25 cellular contexts compared by ENCODE assay signal in the genomic region with DNA sequence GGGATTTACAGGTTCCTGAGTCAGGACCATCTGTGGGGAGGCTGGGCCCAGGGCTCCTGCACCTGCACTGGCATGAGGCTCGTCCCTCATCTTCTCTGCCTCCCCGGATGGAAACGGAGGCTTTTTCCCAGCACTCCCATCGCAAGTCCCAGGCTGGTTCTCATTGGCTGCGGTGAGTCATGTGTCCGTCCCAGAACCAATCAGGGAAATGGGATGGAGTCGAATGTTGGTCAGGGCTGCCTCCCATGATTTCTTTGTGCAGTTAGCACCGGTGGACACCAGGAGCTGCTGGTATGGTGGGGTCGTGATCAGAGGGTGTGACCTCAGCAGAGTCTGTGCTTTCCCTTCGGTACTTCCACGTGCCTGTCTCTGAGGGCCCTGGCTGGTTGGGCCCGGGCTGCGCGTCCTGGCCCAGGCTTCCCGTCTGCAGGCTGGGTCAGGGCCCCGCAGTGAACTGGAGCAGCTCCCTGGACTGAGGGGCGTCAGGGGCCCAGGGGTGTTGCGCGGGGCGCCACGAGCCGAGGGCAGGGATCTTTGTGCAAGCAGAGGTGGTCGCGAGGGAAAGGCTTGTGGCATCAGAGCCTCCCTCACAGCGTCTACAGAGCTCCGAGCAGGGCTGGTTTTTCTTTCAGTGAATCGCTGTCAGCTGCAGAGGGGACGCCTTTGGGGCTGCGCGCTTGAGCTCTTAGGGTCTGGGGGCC.
DNase-seq lines count a peak whose midpoint lies in the region; TF ChIP-seq lines count a peak whose summit lies in the region.
"Had no signal": no experiment of that assay in that cellular context is flagged by ENCODE, and none has a peak within 500 bp of the region (broad histone marks: within the 10 kb centered on the region; RNA-seq: fewer than 3 reads in every experiment).

No MANE protein-coding gene starts in this region.

- intact Hi-C loops in activated T-helper 2 cell treated with anti-CD3 and anti-CD28 coated beads, Interferon-gamma antibody, Interleukin-2, Interleukin-4, amounts not matched to agents 10 μg/mL and 5 μg/mL and 100 μg/mL, durations not matched to agents 14 hours and 24 hours and 36 hours (cut with micrococcal nuclease), result no loop called here

- no peak overlapping the region for H3K4me3 ChIP-seq in WERI-Rb-1 (ENCODE audit: low read depth, low read length)
- no peak overlapping the region for H3K4me3 ChIP-seq in mesendoderm (ENCODE audit: low read length)
- H3K4me3 ChIP-seq: esophagus squamous epithelium, gastrocnemius medialis, lower lobe of right lung, thyroid gland had no signal

- H3K27ac ChIP-seq in WERI-Rb-1 (peak overlapping the region; percentile 11; the same call in 1 of the 2 replicates), mesendoderm (ENCODE audit: low read depth, low read length) (no peak overlapping the region)
- H3K27ac ChIP-seq: esophagus squamous epithelium, gastrocnemius medialis, lower lobe of right lung, neutrophil, thyroid gland had no signal

- H3K36me3 Mint-ChIP-seq in activated T-helper 2 cell treated with anti-CD3 and anti-CD28 coated beads, Interferon-gamma antibody, Interleukin-2, Interleukin-4, amounts not matched to agents 10 μg/mL and 5 μg/mL and 100 μg/mL, durations not matched to agents 14 hours and 24 hours and 36 hours (ENCODE audit: low read depth), result no peaks in the 10 kb centered on the region
- H3K36me3 Mint-ChIP-seq: activated naive CD4-positive, alpha-beta T cell treated with anti-CD3 and anti-CD28 coated beads, Interleukin-2, amount 50 U/mL, for 72 hours; CD8-positive, alpha-beta T cell had no signal

- H3K36me3 ChIP-seq in WERI-Rb-1 (no peaks in the 10 kb centered on the region), mesendoderm (ENCODE audit: control insufficient read depth, insufficient read depth, low read length) (no peaks in the 10 kb centered on the region)
- H3K36me3 ChIP-seq: gastrocnemius medialis, neutrophil, thyroid gland had no signal

- H4K8ac ChIP-seq in mesendoderm (ENCODE audit: low read depth, low read length), result no peak overlapping the region

- H3K9me3 ChIP-seq in WERI-Rb-1 (ENCODE audit: severe bottlenecking), result no peaks in the 10 kb centered on the region
- H3K9me3 ChIP-seq: esophagus squamous epithelium, gastrocnemius medialis, lower lobe of right lung, neutrophil, thyroid gland had no signal

- H3K4me3 Mint-ChIP-seq in activated T-helper 2 cell treated with anti-CD3 and anti-CD28 coated beads, Interferon-gamma antibody, Interleukin-2, Interleukin-4, amounts not matched to agents 10 μg/mL and 5 μg/mL and 100 μg/mL, durations not matched to agents 14 hours and 24 hours and 36 hours (ENCODE audit: low read depth), result no peak overlapping the region
- H3K4me3 Mint-ChIP-seq: CD8-positive, alpha-beta T cell had no signal

- WGBS in mesendoderm (ENCODE audit: extremely low coverage, insufficient coverage, low lambda C conversion rate), result no CpG with 5 or more reads among the region's 30 CpGs

- H3K9me3 Mint-ChIP-seq in activated T-helper 2 cell treated with anti-CD3 and anti-CD28 coated beads, Interferon-gamma antibody, Interleukin-2, Interleukin-4, amounts not matched to agents 10 μg/mL and 5 μg/mL and 100 μg/mL, durations not matched to agents 14 hours and 24 hours and 36 hours, result no peaks in the 10 kb centered on the region
- H3K9me3 Mint-ChIP-seq: CD8-positive, alpha-beta T cell had no signal

- no peak overlapping the region for H3K18ac ChIP-seq in mesendoderm (ENCODE audit: low read length)

- H2BK15ac ChIP-seq in mesendoderm (replicated peaks; ENCODE audit: low read depth), result no peak overlapping the region

- DNase-seq in AML-193 (lab: John Stamatoyannopoulos, UW) (peak; percentile 42 to 46), Daoy (ENCODE audit: low read depth) (peak; percentile 94), WERI-Rb-1 (peak; percentile 46), mesendoderm (peak; percentile 49), ureter (ENCODE audit: low spot score) (no peak), COLO829 (ENCODE audit: low spot score) (no peak), cerebellar cortex (ENCODE audit: low spot score) (no peak)
- DNase-seq in activated T-helper 2 cell treated with anti-CD3 and anti-CD28 coated beads, Interferon-gamma antibody, Interleukin-2, Interleukin-4, amounts not matched to agents 10 μg/mL and 5 μg/mL and 100 μg/mL, durations not matched to agents 14 hours and 24 hours and 36 hours (ENCODE audit: low spot score), result no peak
- DNase-seq: activated CD4-positive, CD25-positive, alpha-beta regulatory T cell treated with anti-CD3 and anti-CD28 coated beads, Interleukin-2, amount 50 U/mL, for 72 hours; cerebellar nuclear complex; effector CD8-positive, alpha-beta T cell; esophagus squamous epithelium; hippocampal formation; KBM-7; lower lobe of right lung; NCI-H2171 treated with DMSO at 0.1 percent for 48 hours; NCI-H524 treated with DMSO at 0.1 percent for 48 hours; stimulated activated CD4-positive, alpha-beta T cell treated with anti-CD3 and anti-CD28 coated beads, Interleukin-4, amount 100 ng/mL, for 24 hours; stimulated activated naive CD8-positive, alpha-beta T cell treated with anti-CD3 and anti-CD28 coated beads, Interleukin-15, Interleukin-2, amounts not matched to agents 100 U/mL and 50 U/mL, for 24 hours; SW 1271; thyroid gland had no signal

- H3K4ac ChIP-seq in mesendoderm (ENCODE audit: low read depth, low read length), result no peak overlapping the region

- H3K56ac ChIP-seq in mesendoderm (ENCODE audit: low read length), result no peak overlapping the region

- H3K27ac Mint-ChIP-seq in activated T-helper 2 cell treated with anti-CD3 and anti-CD28 coated beads, Interferon-gamma antibody, Interleukin-2, Interleukin-4, amounts not matched to agents 10 μg/mL and 5 μg/mL and 100 μg/mL, durations not matched to agents 14 hours and 24 hours and 36 hours, result no peak overlapping the region
- H3K27ac Mint-ChIP-seq: activated naive CD4-positive, alpha-beta T cell treated with anti-CD3 and anti-CD28 coated beads, Interleukin-2, amount 50 U/mL, for 72 hours; CD8-positive, alpha-beta T cell had no signal

- no peak overlapping the region for H4K5ac ChIP-seq in mesendoderm (ENCODE audit: low read length)

- no peak overlapping the region for H2BK5ac ChIP-seq in mesendoderm (ENCODE audit: low read length)

- no peaks in the 10 kb centered on the region for H3K4me1 Mint-ChIP-seq in activated T-helper 2 cell treated with anti-CD3 and anti-CD28 coated beads, Interferon-gamma antibody, Interleukin-2, Interleukin-4, amounts not matched to agents 10 μg/mL and 5 μg/mL and 100 μg/mL, durations not matched to agents 14 hours and 24 hours and 36 hours (ENCODE audit: low read depth)

- no peak overlapping the region for H3K9ac ChIP-seq in mesendoderm (ENCODE audit: low read length)

- no peak overlapping the region for H2AK5ac ChIP-seq in mesendoderm (ENCODE audit: low read length)

- H3K79me1 ChIP-seq in mesendoderm (ENCODE audit: low read length), result no peaks in the 10 kb centered on the region

- H3K27me3 ChIP-seq in WERI-Rb-1 (ENCODE audit: insufficient read depth, low read depth, severe bottlenecking) (no peaks in the 10 kb centered on the region), mesendoderm (ENCODE audit: insufficient read depth, low read length, poor library complexity) (no peaks in the 10 kb centered on the region)
- H3K27me3 ChIP-seq: gastrocnemius medialis, neutrophil, thyroid gland had no signal

- no peak for TF ChIP-seq CTCF in WERI-Rb-1 (IDR thresholded peaks at IDR 0.05; ENCODE audit: low read depth, low read length)

- no peaks in the 10 kb centered on the region for H3K27me3 Mint-ChIP-seq in activated T-helper 2 cell treated with anti-CD3 and anti-CD28 coated beads, Interferon-gamma antibody, Interleukin-2, Interleukin-4, amounts not matched to agents 10 μg/mL and 5 μg/mL and 100 μg/mL, durations not matched to agents 14 hours and 24 hours and 36 hours (ENCODE audit: low read depth)

- no peaks in the 10 kb centered on the region for H3K4me1 ChIP-seq in mesendoderm (ENCODE audit: control insufficient read depth, low read depth, low read length)
- H3K4me1 ChIP-seq: esophagus squamous epithelium, gastrocnemius medialis, lower lobe of right lung, thyroid gland had no signal

- H3K4me2 ChIP-seq in mesendoderm (ENCODE audit: low read length), result no peak overlapping the region

- H3K79me2 ChIP-seq in mesendoderm (ENCODE audit: control insufficient read depth, insufficient read depth, low read length), result no peaks in the 10 kb centered on the region

- H3K23ac ChIP-seq in mesendoderm (ENCODE audit: low read length), result no peak overlapping the region

- no peak overlapping the region for H2BK120ac ChIP-seq in mesendoderm (ENCODE audit: low read depth, low read length)

Comparison
In these comparisons a context has a peak if more than half of its experiments do, and no peak if none do; other contexts are left out.
1. DNase-seq: peak in AML-193 (2 of 2), Daoy (single experiment), WERI-Rb-1 (single experiment) and mesendoderm (single experiment); none in ureter (single experiment), activated T-helper 2 cell treated with anti-CD3 and anti-CD28 coated beads, Interferon-gamma antibody, Interleukin-2, Interleukin-4, amounts not matched to agents 10 μg/mL and 5 μg/mL and 100 μg/mL, durations not matched to agents 14 hours and 24 hours and 36 hours (single experiment), COLO829 (single experiment) and cerebellar cortex (single experiment).